In the genomic region with DNA sequence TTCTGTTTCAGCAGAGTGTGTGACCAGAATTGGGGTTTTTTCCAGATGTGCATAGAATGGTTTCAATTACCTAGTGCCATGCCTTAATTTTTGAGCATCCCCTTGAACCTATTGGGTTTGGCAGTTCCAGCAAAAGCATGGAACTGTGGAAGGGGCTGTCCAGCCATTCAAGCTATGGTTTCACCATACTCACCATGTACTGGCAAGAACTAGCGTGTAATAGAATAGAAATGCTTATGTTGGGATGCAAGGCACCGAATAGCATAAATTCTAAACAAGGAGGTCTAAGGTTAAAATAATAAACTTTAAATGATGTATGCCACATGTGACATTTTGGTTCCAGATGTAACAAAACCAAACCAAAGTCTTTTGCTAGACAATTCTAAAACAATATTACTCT, we compare ENCODE assay signal across 25 cellular contexts.
"Had no signal": no experiment of that assay in that cellular context is flagged by ENCODE, and none has a peak within 500 bp of the region (broad histone marks: within the 10 kb centered on the region; RNA-seq: fewer than 3 reads in every experiment).

No MANE protein-coding gene starts in this region.

- ATAC-seq: natural killer cell; psoas muscle; right cardiac atrium; right lobe of liver; stimulated activated effector memory CD8-positive, alpha-beta T cell treated with anti-CD3 and anti-CD28 coated beads, Interleukin-12 subunit alpha, Interleukin-12 subunit beta, amount 100 ng/mL, for 72 hours; stimulated activated naive B cell treated with anti-CD40 and anti-IgM and Interleukin-4, amounts not matched to agents 10 μg/mL and 1 μg/mL and 100 μg/mL, for 72 hours had no signal

- FAIRE-seq: small intestine had no signal

- H3K4me2 ChIP-seq: neural progenitor cell had no signal

- H3K9me3 ChIP-seq: ovary, psoas muscle, right lobe of liver, sigmoid colon, thoracic aorta, thyroid gland, upper lobe of left lung, uterus had no signal

- H3K9ac ChIP-seq: neural progenitor cell, parathyroid adenoma had no signal

- H3K79me2 ChIP-seq: parathyroid adenoma had no signal

- H3K4me3 ChIP-seq: neural progenitor cell, ovary, psoas muscle, right lobe of liver, sigmoid colon, stomach, thoracic aorta, thyroid gland, tibial nerve, upper lobe of left lung, uterus had no signal

- H2AFZ ChIP-seq: neural progenitor cell, parathyroid adenoma had no signal

- H3K36me3 ChIP-seq: neural progenitor cell, ovary, right lobe of liver, sigmoid colon, stomach, thoracic aorta, thyroid gland, tibial nerve, upper lobe of left lung, uterus had no signal

- DNase-seq: natural killer cell; occipital lobe; ovary; posterior cingulate gyrus; psoas muscle; right cardiac atrium; right lobe of liver; sigmoid colon; small intestine; stimulated activated CD4-positive, alpha-beta T cell treated with anti-CD3 and anti-CD28 coated beads, Interleukin-15, amount 100 ng/mL, for 24 hours; stimulated activated CD4-positive, alpha-beta T cell treated with anti-CD3 and anti-CD28 coated beads, Interleukin-2, amount 100 ng/mL, for 24 hours; stimulated activated CD4-positive, alpha-beta T cell treated with anti-CD3 and anti-CD28 coated beads, Interleukin-2, amount 100 ng/mL, for 48 hours; stimulated activated CD4-positive, alpha-beta T cell treated with anti-CD3 and anti-CD28 coated beads, Interleukin-4, amount 100 ng/mL, for 24 hours; stimulated activated naive B cell treated with anti-CD40 and anti-IgM and Interleukin-4, amounts not matched to agents 10 μg/mL and 1 μg/mL and 100 μg/mL, for 72 hours; stimulated activated naive CD4-positive, alpha-beta T cell treated with Interleukin-2 at 50 U/mL for 16 hours; stomach; thyroid gland; trophoblast cell; upper lobe of left lung; uterus had no signal

- H3K27ac ChIP-seq: neural progenitor cell, ovary, parathyroid adenoma, psoas muscle, right lobe of liver, sigmoid colon, stomach, thoracic aorta, thyroid gland, tibial nerve, upper lobe of left lung, uterus had no signal

- H3K27me3 ChIP-seq: ovary, right lobe of liver, sigmoid colon, stomach, thyroid gland, tibial nerve, upper lobe of left lung, uterus had no signal

- H3K4me1 ChIP-seq: neural progenitor cell, parathyroid adenoma, psoas muscle, right lobe of liver, sigmoid colon, stomach, thyroid gland, upper lobe of left lung, uterus had no signal
